31 cellular contexts compared by ENCODE assay signal in genomic region chr16:78530283-78530682, GRCh38.
"Had no signal": no experiment of that assay in that cellular context is flagged by ENCODE, and none has a peak within 500 bp of the region (broad histone marks: within the 10 kb centered on the region; RNA-seq: fewer than 3 reads in every experiment).

No MANE protein-coding gene starts in this region.

- H3K9me3 ChIP-seq: adrenal gland, body of pancreas, breast epithelium had no signal

- H3K27ac ChIP-seq: adrenal gland, body of pancreas, brain microvascular endothelial cell, breast epithelium, VCaP had no signal

- H3K4me1 ChIP-seq: adrenal gland, body of pancreas, breast epithelium had no signal

- H3K4me3 ChIP-seq: adrenal gland, body of pancreas, breast epithelium had no signal

- ATAC-seq: activated CD8-positive, alpha-beta T cell treated with anti-CD3 and anti-CD28 coated beads for 36 hours; activated naive CD4-positive, alpha-beta T cell treated with anti-CD3 and anti-CD28 coated beads, Interleukin-2, amount 50 U/mL, for 72 hours; activated T-cell treated with anti-CD3 and anti-CD28 coated beads, Interleukin-2, amount 50 U/mL, for 4 hours; activated T-cell treated with anti-CD3 and anti-CD28 coated beads, Interleukin-2, amount 50 U/mL, for 72 hours; activated T-helper 17 cell treated with anti-CD3 and anti-CD28 coated beads, Interleukin-2, amount 50 U/mL, for 72 hours; body of pancreas had no signal

- H3K36me3 ChIP-seq: adrenal gland, brain microvascular endothelial cell, breast epithelium had no signal

- DNase-seq: activated B cell treated with CpG ODN at 0.5 μM for 24 hours; activated CD4-positive, alpha-beta memory T cell treated with anti-CD3 and anti-CD28 coated beads for 36 hours; activated CD4-positive, alpha-beta T cell treated with anti-CD3 and anti-CD28 coated beads for 4 hours; activated CD4-positive, alpha-beta T cell treated with anti-CD3 and anti-CD28 coated beads, Interleukin-2, amount 10 ng/mL, durations not matched to agents 24 days and 14 days; activated CD4-positive, alpha-beta T cell treated with anti-CD3 and anti-CD28 coated beads, Interleukin-2, amount 50 U/mL, for 1 hour; activated CD4-positive, alpha-beta T cell treated with anti-CD3 and anti-CD28 coated beads, Interleukin-2, amount 50 U/mL, for 4 hours; activated CD4-positive, CD25-positive, alpha-beta regulatory T cell treated with anti-CD3 and anti-CD28 coated beads, Interleukin-2, amount 50 U/mL, for 72 hours; activated CD8-positive, alpha-beta memory T cell treated with anti-CD3 and anti-CD28 coated beads, Interleukin-2, amount 50 U/mL, for 4 hours; activated CD8-positive, alpha-beta T cell treated with anti-CD3 and anti-CD28 coated beads for 36 hours; activated effector memory CD4-positive, alpha-beta T cell treated with anti-CD3 and anti-CD28 coated beads, Interleukin-2, amount 50 U/mL, for 16 hours; activated gamma-delta T cell treated with Interleukin-2 at 50 U/mL for 16 hours; activated naive CD4-positive, alpha-beta T cell; activated naive CD4-positive, alpha-beta T cell treated with anti-CD3 and anti-CD28 coated beads for 36 hours; activated naive CD4-positive, alpha-beta T cell treated with anti-CD3 and anti-CD28 coated beads, Interleukin-2, amount 50 U/mL, for 16 hours; activated naive CD8-positive, alpha-beta T cell treated with anti-CD3 and anti-CD28 coated beads for 36 hours; activated T-cell treated with anti-CD3 and anti-CD28 coated beads for 4 hours; activated T-cell treated with anti-CD3 and anti-CD28 coated beads, Interleukin-2, amount 50 U/mL, for 1 hour; activated T-cell treated with anti-CD3 and anti-CD28 coated beads, Interleukin-2, amount 50 U/mL, for 4 hours; activated T-cell treated with anti-CD3 and anti-CD28 coated beads, Interleukin-2, amount 50 U/mL, for 72 hours; adrenal gland; amniotic stem cell; aorta; body of pancreas; brain microvascular endothelial cell; central memory CD4-positive, alpha-beta T cell; T-helper 2 cell; T-helper 9 cell had no signal
